13 cellular contexts compared by ENCODE assay signal in the genomic region with DNA sequence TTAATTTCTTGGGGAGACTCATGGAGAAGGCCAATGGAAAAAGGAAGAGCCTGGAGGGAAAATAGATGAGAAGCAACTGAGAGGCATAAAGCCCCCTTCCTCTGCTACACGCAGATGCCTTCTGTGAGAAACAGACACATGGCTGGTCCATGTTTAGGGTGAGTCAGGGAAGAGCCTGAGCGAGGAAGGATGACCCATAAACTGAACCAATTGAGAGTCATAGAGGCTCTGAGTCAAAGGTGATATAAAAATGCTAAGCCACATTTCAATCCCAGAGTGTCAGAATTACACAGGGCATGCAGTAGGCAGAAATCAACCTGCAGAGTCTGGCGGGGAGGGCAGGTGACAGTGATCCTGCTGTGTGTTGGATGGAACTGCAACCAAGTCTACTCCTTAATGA.
"Had no signal": no experiment of that assay in that cellular context is flagged by ENCODE, and none has a peak within 500 bp of the region (broad histone marks: within the 10 kb centered on the region; RNA-seq: fewer than 3 reads in every experiment).

No MANE protein-coding gene starts in this region.

- H3K4me3 ChIP-seq: gastroesophageal sphincter, left ventricle myocardium inferior, thyroid gland, uterus had no signal

- H3K27me3 ChIP-seq: gastroesophageal sphincter, uterus had no signal

- DNase-seq: activated B cell treated with CpG ODN at 0.5 μM for 24 hours; activated CD4-positive, alpha-beta T cell treated with anti-CD3 and anti-CD28 coated beads, Interleukin-2, amount 50 U/mL, for 4 hours; activated CD8-positive, alpha-beta memory T cell treated with anti-CD3 and anti-CD28 coated beads, Interleukin-2, amount 10 ng/mL, durations not matched to agents 7 days and 5 days; activated effector memory CD4-positive, alpha-beta T cell treated with Interleukin-2 at 50 U/mL for 16 hours; activated T-cell treated with anti-CD3 and anti-CD28 coated beads, Interleukin-2, amount 50 U/mL, for 24 hours; left ventricle myocardium inferior; mesendoderm; nephron progenitor cell; stimulated activated CD4-positive, alpha-beta T cell treated with anti-CD3 and anti-CD28 coated beads, Interleukin-4, amount 100 ng/mL, for 24 hours; T-helper 17 cell; thyroid gland; uterus had no signal

- H3K4me1 ChIP-seq: gastroesophageal sphincter, left ventricle myocardium inferior, thyroid gland, uterus had no signal

- ATAC-seq: activated CD8-positive, alpha-beta memory T cell treated with anti-CD3 and anti-CD28 coated beads, Interleukin-2, amount 10 ng/mL, durations not matched to agents 7 days and 5 days; gastroesophageal sphincter; T-helper 17 cell had no signal

- H3K27ac ChIP-seq: gastroesophageal sphincter, left ventricle myocardium inferior, thyroid gland, uterus had no signal

- H3K36me3 ChIP-seq: gastroesophageal sphincter, left ventricle myocardium inferior, thyroid gland, uterus had no signal

- H3K9me3 ChIP-seq: thyroid gland, uterus had no signal
